ENCODE assay signal across 20 cellular contexts in genomic region chr6:35063701-35064507, GRCh38.
DNase-seq lines count a peak whose midpoint lies in the region; ATAC-seq and TF ChIP-seq lines count a peak whose summit lies in the region.
"Had no signal": no experiment of that assay in that cellular context is flagged by ENCODE, and none has a peak within 500 bp of the region (broad histone marks: within the 10 kb centered on the region; RNA-seq: fewer than 3 reads in every experiment).

No MANE protein-coding gene starts in this region.

- H3K9me3 ChIP-seq in right atrium auricular region (no peaks in the 10 kb centered on the region), sigmoid colon (no peaks in the 10 kb centered on the region)
- H3K9me3 ChIP-seq: neutrophil, tibial nerve had no signal

- H3K4me1 ChIP-seq in right atrium auricular region (peaks cover 0 to 53% of the 10 kb centered on the region in 2 donors), sigmoid colon (peaks cover 0 to 44% (median 29%) of the 10 kb centered on the region in 4 donors)

- DNase-seq in LNCaP clone FGC (ENCODE audit: low read depth) (peak; percentile 21), cerebellar cortex (ENCODE audit: low spot score) (peak; percentile 57), right atrium auricular region (ENCODE audit: low spot score) (no peak), sigmoid colon (no peak), NCI-H1105 treated with DMSO at 0.1 percent for 48 hours (lab: John Stamatoyannopoulos, UW) (no peak), NCI-H2107 treated with DMSO at 0.1 percent for 48 hours (lab: John Stamatoyannopoulos, UW; ENCODE audit: unreplicated experiment) (no peak)
- no peak for DNase-seq in activated effector memory CD4-positive, alpha-beta T cell treated with anti-CD3 and anti-CD28 coated beads, Interleukin-2, amount 50 U/mL, for 16 hours
- DNase-seq: activated CD8-positive, alpha-beta memory T cell treated with anti-CD3 and anti-CD28 coated beads, Interleukin-2, amount 10 ng/mL, durations not matched to agents 7 days and 5 days; activated gamma-delta T cell treated with Interleukin-2 at 50 U/mL for 16 hours; cortex of kidney; NCI-H1930; NCI-H748 treated with DMSO at 0.1 percent for 48 hours; stimulated activated CD4-positive, alpha-beta T cell treated with anti-CD3 and anti-CD28 coated beads, Interleukin-4, amount 100 ng/mL, for 1 hour; stimulated activated CD8-positive, alpha-beta memory T cell treated with anti-CD3 and anti-CD28 coated beads, Interleukin-4, amount 100 ng/mL, for 48 hours; SW 1271 had no signal

- TF ChIP-seq POLR2A in sigmoid colon (IDR thresholded peaks at IDR 0.05), result no peak

- peak overlapping the region; percentile 72 to 78 for H3K27ac ChIP-seq in right atrium auricular region
- H3K27ac ChIP-seq in sigmoid colon, result peak overlapping the region; percentile 23 to 77 (median 66)
- H3K27ac ChIP-seq: neutrophil, VCaP had no signal

- WGBS in sigmoid colon, 2 donors, result 85 to 88% methylated on average over 18 of the region's 18 CpGs

- TF ChIP-seq CTCF in LNCaP clone FGC (IDR thresholded peaks at IDR 0.05; ENCODE audit: control insufficient read depth, extremely low read depth, insufficient read depth), result no peak
- no peak for TF ChIP-seq CTCF in right atrium auricular region (IDR thresholded peaks at IDR 0.05)
- no peak for TF ChIP-seq CTCF in sigmoid colon (IDR thresholded peaks at IDR 0.05)

- H3K27me3 ChIP-seq in right atrium auricular region (no peaks in the 10 kb centered on the region), sigmoid colon (no peaks in the 10 kb centered on the region)
- H3K27me3 ChIP-seq: neutrophil, tibial nerve had no signal

- H3K4me3 ChIP-seq in LNCaP clone FGC (ENCODE audit: low read depth, low read length), result no peak overlapping the region
- H3K4me3 ChIP-seq in right atrium auricular region, result no peak overlapping the region
- no peak overlapping the region for H3K4me3 ChIP-seq in sigmoid colon
- H3K4me3 ChIP-seq: tibial nerve had no signal

- intact Hi-C loops in sigmoid colon (cut with DNase I), result loop anchor here (10.0 kb wide), 1 partner anchor 71 kb away; no protein-coding TSS in a partner anchor

- TF ChIP-seq EP300 in sigmoid colon (IDR thresholded peaks at IDR 0.05), result no peak

- no peak for ATAC-seq in HG03432 (IDR thresholded peaks at IDR 0.05; ENCODE audit: unreplicated experiment)
- ATAC-seq: activated CD8-positive, alpha-beta memory T cell treated with anti-CD3 and anti-CD28 coated beads, Interleukin-2, amount 10 ng/mL, durations not matched to agents 7 days and 5 days; HCT116 had no signal

- H3K36me3 ChIP-seq in right atrium auricular region (peaks cover 71% of the 10 kb centered on the region), sigmoid colon (peaks cover 18 to 97% (median 61%) of the 10 kb centered on the region in 4 donors)

Comparison
In these comparisons a context has a peak if more than half of its experiments do, and no peak if none do; other contexts are left out.
1. DNase-seq: peak in LNCaP clone FGC (single experiment) and cerebellar cortex (single experiment); none in right atrium auricular region (single experiment), sigmoid colon (single experiment), activated effector memory CD4-positive, alpha-beta T cell treated with anti-CD3 and anti-CD28 coated beads, Interleukin-2, amount 50 U/mL, for 16 hours (single experiment), NCI-H1105 treated with DMSO at 0.1 percent for 48 hours (single experiment) and NCI-H2107 treated with DMSO at 0.1 percent for 48 hours (single experiment).